In genomic region chr4:170259631-170260153, GRCh38 we compare ENCODE assay signal across 8 cellular contexts.
DNase-seq lines count a peak whose midpoint lies in the region; ATAC-seq and TF ChIP-seq lines count a peak whose summit lies in the region.

No MANE protein-coding gene starts in this region.

- DNase-seq in BJ (ENCODE audit: low read depth) (peak; percentile 14), NB4 (ENCODE audit: low read depth) (peak; percentile 88), SIG-M5 treated with dmso at 0.1 percent for 504 hours (lab: John Stamatoyannopoulos, UW; ENCODE audit: unreplicated experiment) (peak; percentile 91), dedifferentiated amniotic fluid mesenchymal stem cell (ENCODE audit: extremely low spot score) (peak; percentile 93), lung (ENCODE audit: low spot score) (peak; percentile 73), thyroid gland (peak; percentile 41 to 46)

- 16 to 18% methylated on average over 6 of the region's 6 CpGs for WGBS in lung, 2 donors
- WGBS in thyroid gland, 2 donors = 5 to 8% methylated on average over 6 of the region's 6 CpGs

- H3K4me3 ChIP-seq in BJ (ENCODE audit: low read depth, low read length) = no peak overlapping the region
- H3K4me3 ChIP-seq in NB4 (ENCODE audit: low read depth, low read length) = no peak overlapping the region
- no peak overlapping the region for H3K4me3 ChIP-seq in lung
- H3K4me3 ChIP-seq in thyroid gland (replicated peaks in 1 of 3) = no peak overlapping the region

- H3K27ac ChIP-seq in lung (ENCODE audit: low read depth in 1 of 2, low read length in 1 of 2) = no peak overlapping the region
- no peak overlapping the region for H3K27ac ChIP-seq in thyroid gland

- CTCF ChIA-PET in BJ (lab: Yijun Ruan, JAX) = interaction anchor here (0.7 to 1.8 kb wide), 6 partner anchors 10 to 600 kb away, joined by 3 to 9 read pairs (median 4); no protein-coding TSS in a partner anchor

- H3K9me3 ChIP-seq in lung (ENCODE audit: control insufficient read depth in 2 of 2, insufficient read depth in 1 of 2, low read length in 1 of 2) = no peaks in the 10 kb centered on the region
- no peaks in the 10 kb centered on the region for H3K9me3 ChIP-seq in thyroid gland

- TF ChIP-seq CTCF in BJ (IDR thresholded peaks at IDR 0.05; ENCODE audit: insufficient read depth, low read depth, low read length) (peak; percentile 64), NB4 (IDR thresholded peaks at IDR 0.05; ENCODE audit: low read depth, low read length) (peak; percentile 89), lung (IDR thresholded peaks at IDR 0.05; ENCODE audit: control extremely low read depth, extremely low read depth) (peak; percentile 7), thyroid gland (IDR thresholded peaks at IDR 0.05) (peak in 4 of 6 experiments; percentile 26 to 41 (median 38))

- POLR2A ChIA-PET in BJ (lab: Charles Lee) = no interaction called here

- no peak for TF ChIP-seq POLR2A in NB4 (IDR thresholded peaks at IDR 0.05; ENCODE audit: extremely low read depth, insufficient read length)
- no peak for TF ChIP-seq POLR2A in thyroid gland (IDR thresholded peaks at IDR 0.05)

- H3K27me3 ChIP-seq in BJ (ENCODE audit: control insufficient read depth, insufficient read depth, low read length) (no peaks in the 10 kb centered on the region), lung (ENCODE audit: control insufficient read depth, insufficient read depth) (no peaks in the 10 kb centered on the region), thyroid gland (no peaks in the 10 kb centered on the region)

- intact Hi-C loops in thyroid gland (cut with DNase I) = no loop called here

- H3K36me3 ChIP-seq in BJ (ENCODE audit: control insufficient read depth, insufficient read depth, low read length) = no peaks in the 10 kb centered on the region
- no peaks in the 10 kb centered on the region for H3K36me3 ChIP-seq in lung (ENCODE audit: control insufficient read depth in 2 of 2, insufficient read depth in 2 of 2, low read length in 2 of 2)
- H3K36me3 ChIP-seq in thyroid gland = no peaks in the 10 kb centered on the region

- H3K4me1 ChIP-seq in lung (ENCODE audit: control insufficient read depth in 2 of 2, insufficient read depth in 2 of 2, low read length in 2 of 2) = no peaks in the 10 kb centered on the region
- no peaks in the 10 kb centered on the region for H3K4me1 ChIP-seq in thyroid gland

- ATAC-seq in GM18502 (IDR thresholded peaks at IDR 0.05; ENCODE audit: poor library complexity, unreplicated experiment) (peak; percentile 96), HG02798 (IDR thresholded peaks at IDR 0.05; ENCODE audit: poor library complexity, unreplicated experiment) (peak; percentile 98), lung (ENCODE audit: insufficient read depth, low FRiP score) (peak; percentile 86)

Comparison
In these comparisons a context has a peak if more than half of its experiments do, and no peak if none do; other contexts are left out.
1. DNase-seq: peak in every context shown above with its lines; median percentile 93 in dedifferentiated amniotic fluid mesenchymal stem cell; 91 in SIG-M5 treated with dmso at 0.1 percent for 504 hours; 88 in NB4; 73 in lung; 44 in thyroid gland; 14 in BJ.
2. CTCF ChIP-seq: peak in every context shown above with its lines; median percentile 89 in NB4; 64 in BJ; 38 in thyroid gland; 7 in lung.